Comparison of ENCODE assay signal across 10 cellular contexts in the genomic region with DNA sequence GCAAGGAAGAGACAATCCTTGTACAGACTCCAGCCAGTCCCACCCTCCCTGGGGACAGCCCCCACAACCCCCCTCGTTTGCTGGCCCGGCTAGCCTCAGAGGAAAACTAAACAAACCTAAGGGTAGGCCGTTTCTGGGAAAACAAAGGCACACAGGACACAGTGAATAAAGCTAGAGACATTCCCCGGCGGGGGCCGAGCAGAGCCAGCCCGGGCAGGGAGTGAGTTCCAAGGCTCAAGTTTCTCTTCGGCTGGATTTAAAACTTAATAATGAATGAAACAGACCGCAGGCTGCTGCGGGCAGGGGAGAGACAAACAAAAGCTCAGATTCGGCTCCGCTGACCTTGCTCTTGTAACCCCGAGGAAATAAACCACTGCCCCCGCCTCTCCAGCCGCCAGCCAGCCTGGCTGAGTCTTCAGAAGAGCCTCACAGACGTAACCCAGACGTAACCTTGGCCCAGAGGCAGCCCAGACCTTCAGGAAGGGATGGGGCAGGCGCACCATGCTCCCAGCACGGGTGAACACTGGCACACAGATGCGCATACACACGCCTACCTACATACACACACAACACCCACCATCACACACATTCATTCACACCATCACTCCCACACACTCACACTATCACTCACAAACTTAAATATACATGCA.
DNase-seq lines count a peak whose midpoint lies in the region; ATAC-seq and TF ChIP-seq lines count a peak whose summit lies in the region.
"Had no signal": no experiment of that assay in that cellular context is flagged by ENCODE, and none has a peak within 500 bp of the region (broad histone marks: within the 10 kb centered on the region; RNA-seq: fewer than 3 reads in every experiment).

No MANE protein-coding gene starts in this region.

- intact Hi-C loops in adrenal gland (cut with DNase I): no loop called here
- intact Hi-C loops in left cardiac atrium (cut with DNase I): no loop called here

- H3K36me3 ChIP-seq in BLaER1 treated with 17β-estradiol and CSF1 and Interleukin-3, amounts not matched to agents 10 nM and 100 nM: peaks cover 0 to 34% (median 26%) of the 10 kb centered on the region in 11 experiments; a peak in 17 of 22 replicates
- H3K36me3 ChIP-seq in adrenal gland (replicated peaks in 1 of 2) (no peaks in the 10 kb centered on the region), parathyroid adenoma (ENCODE audit: control insufficient read depth, insufficient read depth, low read length) (no peaks in the 10 kb centered on the region)

- no peak overlapping the region for H2AFZ ChIP-seq in parathyroid adenoma

- no peaks in the 10 kb centered on the region for H3K79me2 ChIP-seq in parathyroid adenoma

- TF ChIP-seq CTCF in adrenal gland (IDR thresholded peaks at IDR 0.05): no peak
- no peak for TF ChIP-seq CTCF in parathyroid adenoma (IDR thresholded peaks at IDR 0.05)

- H3K27ac ChIP-seq in BLaER1 treated with 17β-estradiol and CSF1 and Interleukin-3, amounts not matched to agents 10 nM and 100 nM: peak overlapping the region in 6 of 11 experiments; percentile 12 to 80 (median 74); a peak in 10 of 22 replicates
- H3K27ac ChIP-seq in adrenal gland (peak overlapping the region in 2 of 5 donors; percentile 56 to 70), parathyroid adenoma (peak overlapping the region; percentile 29)
- H3K27ac ChIP-seq: suprapubic skin had no signal

- H3K4me1 ChIP-seq in BLaER1 treated with 17β-estradiol and CSF1 and Interleukin-3, amounts not matched to agents 10 nM and 100 nM: peaks cover 23 to 95% (median 92%) of the 10 kb centered on the region in 10 experiments
- H3K4me1 ChIP-seq in adrenal gland (replicated peaks in 1 of 2): peaks cover 8 to 30% of the 10 kb centered on the region in 2 donors
- peaks cover 5% of the 10 kb centered on the region for H3K4me1 ChIP-seq in parathyroid adenoma

- H3K9me3 ChIP-seq in BLaER1 treated with 17β-estradiol and CSF1 and Interleukin-3, amounts not matched to agents 10 nM and 100 nM (replicated peaks in 1 of 11): peaks cover 0 to 7% (median 2%) of the 10 kb centered on the region in 11 experiments; a peak in 14 of 22 replicates
- H3K9me3 ChIP-seq in adrenal gland (replicated peaks in 1 of 3) (no peaks in the 10 kb centered on the region), parathyroid adenoma (ENCODE audit: control insufficient read depth, low read length) (no peaks in the 10 kb centered on the region)
- H3K9me3 ChIP-seq: suprapubic skin had no signal

- peak overlapping the region in 7 of 11 experiments; percentile 3 to 73 (median 61); a peak in 10 of 22 replicates for H3K9ac ChIP-seq in BLaER1 treated with 17β-estradiol and CSF1 and Interleukin-3, amounts not matched to agents 10 nM and 100 nM
- H3K9ac ChIP-seq in parathyroid adenoma: no peak overlapping the region

- no peak for TF ChIP-seq POLR2A in adrenal gland (IDR thresholded peaks at IDR 0.05)

- H3K27me3 ChIP-seq in BLaER1 treated with 17β-estradiol and CSF1 and Interleukin-3, amounts not matched to agents 10 nM and 100 nM: peaks cover 0 to 31% (median 0%) of the 10 kb centered on the region in 11 experiments; a peak in 6 of 22 replicates
- H3K27me3 ChIP-seq in adrenal gland: no peaks in the 10 kb centered on the region
- no peaks in the 10 kb centered on the region for H3K27me3 ChIP-seq in parathyroid adenoma (ENCODE audit: control insufficient read depth, insufficient read depth, low read length)

- H3K4me3 ChIP-seq in BLaER1 treated with 17β-estradiol and CSF1 and Interleukin-3, amounts not matched to agents 10 nM and 100 nM: peak overlapping the region in 2 of 10 experiments; percentile 40 to 52; a peak in 4 of 20 replicates
- H3K4me3 ChIP-seq in adrenal gland (no peak overlapping the region), parathyroid adenoma (ENCODE audit: low read depth, low read length) (no peak overlapping the region)
- H3K4me3 ChIP-seq: suprapubic skin had no signal

- H4K20me1 ChIP-seq in BLaER1 treated with 17β-estradiol and CSF1 and Interleukin-3, amounts not matched to agents 10 nM and 100 nM: peaks cover 0 to 25% (median 0%) of the 10 kb centered on the region in 11 experiments; a peak in 4 of 22 replicates

- WGBS in adrenal gland, 4 donors: 15 to 28% (median 20%) methylated on average over 21 of the region's 21 CpGs

- DNase-seq in adrenal gland: peak in 6 of 7 donors; percentile 52 to 73 (median 70)
- peak; percentile 69 for DNase-seq in left cardiac atrium
- no peak for DNase-seq in activated effector memory CD4-positive, alpha-beta T cell treated with Interleukin-2 at 50 U/mL for 16 hours
- no peak for DNase-seq in GM19240 (ENCODE audit: insufficient read length, low spot score)
- DNase-seq: CD8-positive, alpha-beta memory T cell had no signal

- ATAC-seq in left cardiac atrium: peak; percentile 71 to 76
- no peak for ATAC-seq in GM18867 (IDR thresholded peaks at IDR 0.05; ENCODE audit: unreplicated experiment)
- no peak for ATAC-seq in HG03108 (IDR thresholded peaks at IDR 0.05; ENCODE audit: unreplicated experiment)

- H3K4me2 ChIP-seq in BLaER1 treated with 17β-estradiol and CSF1 and Interleukin-3, amounts not matched to agents 10 nM and 100 nM: peak overlapping the region; percentile 46 to 97 (median 90)
- no peak overlapping the region for H3K4me2 ChIP-seq in parathyroid adenoma (ENCODE audit: low read length)

Comparison
In these comparisons a context has a peak if more than half of its experiments do, and no peak if none do; other contexts are left out.
1. DNase-seq: peak in adrenal gland (6 of 7) and left cardiac atrium (single experiment); none in activated effector memory CD4-positive, alpha-beta T cell treated with Interleukin-2 at 50 U/mL for 16 hours (single experiment) and GM19240 (single experiment).
2. ATAC-seq: peak in left cardiac atrium (2 of 2); none in GM18867 (single experiment) and HG03108 (single experiment).